ENCODE assay signal across 9 cellular contexts in genomic region chrX:150649096-150649870, GRCh38. TPM values are rescaled to one million over a fixed set of nuclear protein-coding genes. Genes with fewer than 3 reads are reported as not detected.
DNase-seq lines count a peak whose midpoint lies in the region; ATAC-seq and TF ChIP-seq lines count a peak whose summit lies in the region.
"Had no signal": no experiment of that assay in that cellular context is flagged by ENCODE, and none has a peak within 500 bp of the region (broad histone marks: within the 10 kb centered on the region; RNA-seq: fewer than 3 reads in every experiment).

No MANE protein-coding gene starts in this region.

- no peaks in the 10 kb centered on the region for H3K9me3 Mint-ChIP-seq in CD14-positive monocyte
- peaks cover 17% of the 10 kb centered on the region for H3K9me3 Mint-ChIP-seq in osteocyte (ENCODE audit: unreplicated experiment)
- H3K9me3 Mint-ChIP-seq in stimulated activated naive CD8-positive, alpha-beta T cell treated with anti-CD3 and anti-CD28 coated beads, Interleukin-15, amount 100 ng/mL, for 72 hours = no peaks in the 10 kb centered on the region

- H3K27me3 ChIP-seq in MG63 = no peaks in the 10 kb centered on the region

- H3K4me3 Mint-ChIP-seq in CD14-positive monocyte (no peak overlapping the region), osteocyte (ENCODE audit: unreplicated experiment) (no peak overlapping the region)
- H3K4me3 Mint-ChIP-seq in stimulated activated naive CD8-positive, alpha-beta T cell treated with anti-CD3 and anti-CD28 coated beads, Interleukin-15, amount 100 ng/mL, for 72 hours = no peak overlapping the region

- H3K27ac Mint-ChIP-seq in CD14-positive monocyte = peak overlapping the region; percentile 51 to 93 (median 91)
- peak overlapping the region; percentile 78 for H3K27ac Mint-ChIP-seq in osteocyte (ENCODE audit: unreplicated experiment)
- peak overlapping the region in 1 of 2 donors; percentile 83 for H3K27ac Mint-ChIP-seq in stimulated activated naive CD8-positive, alpha-beta T cell treated with anti-CD3 and anti-CD28 coated beads, Interleukin-15, amount 100 ng/mL, for 72 hours

- H3K4me1 Mint-ChIP-seq in CD14-positive monocyte (peaks cover 15% of the 10 kb centered on the region), osteocyte (ENCODE audit: unreplicated experiment) (peaks cover 23% of the 10 kb centered on the region)
- H3K4me1 Mint-ChIP-seq in stimulated activated naive CD8-positive, alpha-beta T cell treated with anti-CD3 and anti-CD28 coated beads, Interleukin-15, amount 100 ng/mL, for 72 hours = peaks cover 14% of the 10 kb centered on the region

- no peak for ATAC-seq in stimulated activated naive CD8-positive, alpha-beta T cell treated with anti-CD3 and anti-CD28 coated beads, Interleukin-15, amount 100 ng/mL, for 72 hours
- no peak for ATAC-seq in HG02870 (IDR thresholded peaks at IDR 0.05; ENCODE audit: unreplicated experiment)

- intact Hi-C loops in CD14-positive monocyte (cut with micrococcal nuclease) = no loop called here

- DNase-seq in CD14-positive monocyte (ENCODE audit: low spot score) (no peak), MG63 (peak; percentile 7), dermis blood vessel endothelial cell (peak; percentile 70), osteocyte (ENCODE audit: extremely low spot score, unreplicated experiment) (no peak), glomerular visceral epithelial cell (ENCODE audit: extremely low spot score) (no peak), RKO (ENCODE audit: low spot score) (no peak)
- DNase-seq in stimulated activated naive CD8-positive, alpha-beta T cell treated with anti-CD3 and anti-CD28 coated beads, Interleukin-15, amount 100 ng/mL, for 72 hours = no peak
- DNase-seq: Karpas-422 had no signal

- no peak overlapping the region for H3K4me3 ChIP-seq in MG63

- H3K27me3 Mint-ChIP-seq in CD14-positive monocyte (ENCODE audit: low read depth in 3 of 3) (peaks cover 0 to 1% (median 0%) of the 10 kb centered on the region in 3 donors), osteocyte (ENCODE audit: unreplicated experiment) (no peaks in the 10 kb centered on the region)
- H3K27me3 Mint-ChIP-seq in stimulated activated naive CD8-positive, alpha-beta T cell treated with anti-CD3 and anti-CD28 coated beads, Interleukin-15, amount 100 ng/mL, for 72 hours = no peaks in the 10 kb centered on the region

- H3K36me3 Mint-ChIP-seq in CD14-positive monocyte (peaks cover 44 to 62% of the 10 kb centered on the region in 2 donors), osteocyte (ENCODE audit: unreplicated experiment) (peaks cover 6% of the 10 kb centered on the region)

- H3K36me3 ChIP-seq in MG63 = no peaks in the 10 kb centered on the region

- H3K9me3 ChIP-seq in MG63 = no peaks in the 10 kb centered on the region

- TF ChIP-seq CTCF in CD14-positive monocyte (IDR thresholded peaks at IDR 0.05) (no peak), osteocyte (IDR thresholded peaks at IDR 0.05) (no peak)

RNA-seq across cellular contexts. Expression of gene MTMR1, which starts 43.9 kb away (rescaled TPM):
- 1 to 10 TPM; 5.8 to 6.1 TPM for polyA plus RNA-seq in CD14-positive monocyte
- total RNA-seq in MG63 (2014; rRNA removed; shearing (Covaris generic); ENCODE audit: low replicate concordance) = 2.9 and 6.0 TPM in 2 replicates
- total RNA-seq in dermis blood vessel endothelial cell (15.1 and 17.4 TPM in 2 replicates), osteocyte (22.3 and 23.6 TPM in 2 replicates)

Comparison
In these comparisons a context has a peak if more than half of its experiments do, and no peak if none do; other contexts are left out.
1. DNase-seq: peak in MG63 (single experiment) and dermis blood vessel endothelial cell (single experiment); none in CD14-positive monocyte (single experiment), osteocyte (single experiment), glomerular visceral epithelial cell (single experiment), stimulated activated naive CD8-positive, alpha-beta T cell treated with anti-CD3 and anti-CD28 coated beads, Interleukin-15, amount 100 ng/mL, for 72 hours (0 of 2) and RKO (single experiment).